In the genomic region with DNA sequence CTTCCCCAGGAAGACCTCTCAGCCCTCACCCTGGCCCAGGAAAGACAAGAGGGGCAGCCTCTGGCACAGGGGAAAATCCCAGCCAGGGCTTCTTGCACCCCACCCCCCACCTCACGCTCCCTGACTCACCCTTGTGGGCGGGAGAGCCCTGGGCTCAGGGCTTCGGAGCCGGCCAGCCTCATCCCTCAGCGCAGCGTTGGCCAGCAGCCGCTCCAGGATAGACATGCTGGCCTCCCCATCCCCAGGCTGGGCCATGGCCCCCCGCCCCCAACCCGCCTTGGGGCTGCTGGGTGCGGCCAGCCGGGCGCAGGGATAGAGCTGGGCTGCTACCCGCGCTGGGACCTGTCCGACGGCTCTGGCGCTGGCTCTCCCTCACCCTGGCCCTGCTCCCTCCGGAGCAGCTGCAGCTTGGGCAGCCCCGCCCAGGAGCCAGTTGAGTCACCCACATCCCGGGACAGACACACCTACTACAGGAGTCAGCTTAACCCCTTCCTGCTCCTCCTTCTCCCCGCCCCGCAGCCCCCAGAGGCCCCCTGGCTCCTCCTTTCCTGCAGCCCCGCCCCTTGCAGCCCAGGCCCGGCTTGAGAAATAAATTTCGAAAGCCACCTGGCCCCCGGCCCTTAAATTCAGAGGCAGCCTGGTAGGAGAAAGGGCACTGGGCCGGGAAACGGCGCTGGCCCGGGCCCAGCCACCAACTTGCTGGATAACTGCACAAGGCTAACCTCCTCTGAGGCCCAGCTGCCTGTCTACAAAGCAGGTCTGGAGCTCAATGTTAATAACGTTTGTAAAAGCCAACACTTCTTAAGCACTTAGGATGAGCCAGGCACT, we compare ENCODE assay signal across 9 cellular contexts. TPM values are rescaled to one million over a fixed set of nuclear protein-coding genes. Genes with fewer than 3 reads are reported as not detected.
DNase-seq lines count a peak whose midpoint lies in the region; ATAC-seq and TF ChIP-seq lines count a peak whose summit lies in the region.
"Had no signal": no experiment of that assay in that cellular context is flagged by ENCODE, and none has a peak within 500 bp of the region (broad histone marks: within the 10 kb centered on the region; RNA-seq: fewer than 3 reads in every experiment).

No MANE protein-coding gene starts in this region.

- peaks cover 26 to 73% (median 36%) of the 10 kb centered on the region in 3 donors for H3K36me3 ChIP-seq in esophagus squamous epithelium
- H3K36me3 ChIP-seq in muscle layer of duodenum (ENCODE audit: control insufficient read depth in 1 of 2, insufficient read depth in 2 of 2, low read length in 2 of 2) = peaks cover 27 to 50% of the 10 kb centered on the region in 2 donors
- peaks cover 60 to 72% (median 69%) of the 10 kb centered on the region in 4 donors for H3K36me3 ChIP-seq in stomach

- H3K27ac ChIP-seq in esophagus squamous epithelium = peak overlapping the region; percentile 85 to 100 (median 92)
- H3K27ac ChIP-seq in muscle layer of duodenum (ENCODE audit: low read length) = peak overlapping the region; percentile 78
- peak overlapping the region; percentile 84 to 95 (median 90) for H3K27ac ChIP-seq in stomach
- H3K27ac ChIP-seq: HL-60 had no signal

- peak in 3 of 4 donors; percentile 55 to 82 (median 59) for TF ChIP-seq POLR2A in esophagus squamous epithelium (IDR thresholded peaks at IDR 0.05)
- TF ChIP-seq POLR2A in stomach (IDR thresholded peaks at IDR 0.05) = peak in 1 of 4 donors; percentile 41

- TF ChIP-seq CTCF in esophagus squamous epithelium (IDR thresholded peaks at IDR 0.05) (peak in 1 of 6 experiments; percentile 3), stomach (IDR thresholded peaks at IDR 0.05) (no peak)

- WGBS in esophagus squamous epithelium, 2 donors = 0% methylated on average over 7 of the region's 31 CpGs; no CpG with 5 or more reads in 1 of the 2 donors
- WGBS in stomach, 5 donors = 0 to 3% (median 1%) methylated on average over 11 to 31 of the region's 31 CpGs

- H3K4me3 ChIP-seq in esophagus squamous epithelium (peak overlapping the region; percentile 39 to 67 (median 60)), muscle layer of duodenum (ENCODE audit: low read depth in 1 of 2, low read length in 2 of 2) (peak overlapping the region; percentile 38 to 56), stomach (peak overlapping the region; percentile 42 to 52 (median 45))

- no peak for TF ChIP-seq EP300 in stomach (IDR thresholded peaks at IDR 0.05)

- no peaks in the 10 kb centered on the region for H3K27me3 ChIP-seq in esophagus squamous epithelium
- H3K27me3 ChIP-seq in muscle layer of duodenum (ENCODE audit: low read depth, low read length) = no peaks in the 10 kb centered on the region
- H3K27me3 ChIP-seq in stomach = no peaks in the 10 kb centered on the region

- peak; percentile 97 for ATAC-seq in GM18873 (IDR thresholded peaks at IDR 0.05; ENCODE audit: low FRiP score, unreplicated experiment)
- peak; percentile 99 for ATAC-seq in HG03097 (IDR thresholded peaks at IDR 0.05; ENCODE audit: low FRiP score, unreplicated experiment)

- no peaks in the 10 kb centered on the region for H3K9me3 ChIP-seq in esophagus squamous epithelium
- H3K9me3 ChIP-seq in muscle layer of duodenum (ENCODE audit: control insufficient read depth in 1 of 2, low read length in 2 of 2) = no peaks in the 10 kb centered on the region
- no peaks in the 10 kb centered on the region for H3K9me3 ChIP-seq in stomach

- intact Hi-C loops in esophagus squamous epithelium (cut with DNase I) (no loop called here), stomach (cut with DNase I; ENCODE audit: low total_unique reads) (no loop called here)

- DNase-seq in AG08396 (ENCODE audit: low spot score) (peak; percentile 98), NCI-H774 (lab: John Stamatoyannopoulos, UW) (peak; percentile 4), esophagus squamous epithelium (lab: John Stamatoyannopoulos, UW) (peak; percentile 40), stomach (peak; percentile 94)
- DNase-seq in activated T-cell treated with anti-CD3 and anti-CD28 coated beads, Interleukin-2, amount 50 U/mL, for 1 hour = peak; percentile 50

- H3K4me1 ChIP-seq in esophagus squamous epithelium (peaks cover 47 to 100% (median 73%) of the 10 kb centered on the region in 3 donors), muscle layer of duodenum (ENCODE audit: control insufficient read depth in 1 of 2, insufficient read depth in 2 of 2, low read length in 2 of 2) (peaks cover 19 to 50% of the 10 kb centered on the region in 2 donors), stomach (peaks cover 82 to 100% (median 94%) of the 10 kb centered on the region in 4 donors)

RNA-seq across cellular contexts. Expression of a gene that starts 13.4 kb away (rescaled TPM):
- total RNA-seq in esophagus squamous epithelium = 100 to 1,000 TPM in 3 of 4 donors, 10 to 100 TPM in 1; 94.6 to 212 (median 124) TPM
- 100 to 1,000 TPM in 3 of 5 donors, 10 to 100 TPM in 2; 59.4 to 238 (median 126) TPM for total RNA-seq in stomach
- 100 to 1,000 TPM in 2 of 3 donors, 10 to 100 TPM in 1; 84.9 to 136 (median 111) TPM for polyA plus RNA-seq in stomach

RNA-seq across cellular contexts. Expression of a gene that starts 24.4 kb away (rescaled TPM):
- total RNA-seq in esophagus squamous epithelium = 10 to 100 TPM; 49.0 to 98.8 (median 81.3) TPM
- total RNA-seq in stomach = 10 to 100 TPM; 15.8 to 62.9 (median 41.9) TPM
- 10 to 100 TPM; 43.5 to 58.8 (median 50.6) TPM for polyA plus RNA-seq in stomach

RNA-seq across cellular contexts. Expression of a gene that starts 26.8 kb away (rescaled TPM):
- total RNA-seq in esophagus squamous epithelium = not detected
- 1 to 10 TPM in 1 of 5 donors, under 1 TPM in 1, not detected in 3; 0.18 to 1.7 TPM for total RNA-seq in stomach
- not detected for polyA plus RNA-seq in stomach

Comparison
In these comparisons a context has a peak if more than half of its experiments do, and no peak if none do; other contexts are left out.
1. Peak in every context shown above with its lines: DNase-seq, ATAC-seq, H3K4me3 ChIP-seq and H3K27ac ChIP-seq.
2. DNase-seq: peak in every context shown above with its lines; median percentile 98 in AG08396; 94 in stomach; 50 in activated T-cell treated with anti-CD3 and anti-CD28 coated beads, Interleukin-2, amount 50 U/mL, for 1 hour; 40 in esophagus squamous epithelium; 4 in NCI-H774.